Comparison of ENCODE assay signal across 1 cellular context in the genomic region with DNA sequence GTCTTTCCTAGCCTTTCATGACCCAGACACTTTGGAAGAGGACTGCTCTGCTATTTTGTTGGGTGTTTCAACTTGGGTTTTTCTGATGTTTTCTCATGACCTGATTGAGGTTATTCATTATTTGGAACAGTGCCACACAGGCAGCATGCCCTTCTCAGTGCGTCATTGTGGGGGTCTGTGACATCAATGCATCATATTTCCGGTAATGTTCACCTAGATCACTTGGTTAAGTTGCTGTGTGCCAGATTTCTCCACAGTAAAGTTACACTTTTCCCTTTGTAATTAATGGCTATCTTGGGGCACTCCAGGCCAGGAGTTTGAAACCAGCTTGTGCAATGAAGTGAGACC.
TF ChIP-seq lines count a peak whose summit lies in the region.

No MANE protein-coding gene starts in this region.

TF ChIP-seq in GM23338, 12 proteins besides CTCF, POLR2A, EP300 and RAD21 (continued from another document):
- TF ChIP-seq, protein P1, sequence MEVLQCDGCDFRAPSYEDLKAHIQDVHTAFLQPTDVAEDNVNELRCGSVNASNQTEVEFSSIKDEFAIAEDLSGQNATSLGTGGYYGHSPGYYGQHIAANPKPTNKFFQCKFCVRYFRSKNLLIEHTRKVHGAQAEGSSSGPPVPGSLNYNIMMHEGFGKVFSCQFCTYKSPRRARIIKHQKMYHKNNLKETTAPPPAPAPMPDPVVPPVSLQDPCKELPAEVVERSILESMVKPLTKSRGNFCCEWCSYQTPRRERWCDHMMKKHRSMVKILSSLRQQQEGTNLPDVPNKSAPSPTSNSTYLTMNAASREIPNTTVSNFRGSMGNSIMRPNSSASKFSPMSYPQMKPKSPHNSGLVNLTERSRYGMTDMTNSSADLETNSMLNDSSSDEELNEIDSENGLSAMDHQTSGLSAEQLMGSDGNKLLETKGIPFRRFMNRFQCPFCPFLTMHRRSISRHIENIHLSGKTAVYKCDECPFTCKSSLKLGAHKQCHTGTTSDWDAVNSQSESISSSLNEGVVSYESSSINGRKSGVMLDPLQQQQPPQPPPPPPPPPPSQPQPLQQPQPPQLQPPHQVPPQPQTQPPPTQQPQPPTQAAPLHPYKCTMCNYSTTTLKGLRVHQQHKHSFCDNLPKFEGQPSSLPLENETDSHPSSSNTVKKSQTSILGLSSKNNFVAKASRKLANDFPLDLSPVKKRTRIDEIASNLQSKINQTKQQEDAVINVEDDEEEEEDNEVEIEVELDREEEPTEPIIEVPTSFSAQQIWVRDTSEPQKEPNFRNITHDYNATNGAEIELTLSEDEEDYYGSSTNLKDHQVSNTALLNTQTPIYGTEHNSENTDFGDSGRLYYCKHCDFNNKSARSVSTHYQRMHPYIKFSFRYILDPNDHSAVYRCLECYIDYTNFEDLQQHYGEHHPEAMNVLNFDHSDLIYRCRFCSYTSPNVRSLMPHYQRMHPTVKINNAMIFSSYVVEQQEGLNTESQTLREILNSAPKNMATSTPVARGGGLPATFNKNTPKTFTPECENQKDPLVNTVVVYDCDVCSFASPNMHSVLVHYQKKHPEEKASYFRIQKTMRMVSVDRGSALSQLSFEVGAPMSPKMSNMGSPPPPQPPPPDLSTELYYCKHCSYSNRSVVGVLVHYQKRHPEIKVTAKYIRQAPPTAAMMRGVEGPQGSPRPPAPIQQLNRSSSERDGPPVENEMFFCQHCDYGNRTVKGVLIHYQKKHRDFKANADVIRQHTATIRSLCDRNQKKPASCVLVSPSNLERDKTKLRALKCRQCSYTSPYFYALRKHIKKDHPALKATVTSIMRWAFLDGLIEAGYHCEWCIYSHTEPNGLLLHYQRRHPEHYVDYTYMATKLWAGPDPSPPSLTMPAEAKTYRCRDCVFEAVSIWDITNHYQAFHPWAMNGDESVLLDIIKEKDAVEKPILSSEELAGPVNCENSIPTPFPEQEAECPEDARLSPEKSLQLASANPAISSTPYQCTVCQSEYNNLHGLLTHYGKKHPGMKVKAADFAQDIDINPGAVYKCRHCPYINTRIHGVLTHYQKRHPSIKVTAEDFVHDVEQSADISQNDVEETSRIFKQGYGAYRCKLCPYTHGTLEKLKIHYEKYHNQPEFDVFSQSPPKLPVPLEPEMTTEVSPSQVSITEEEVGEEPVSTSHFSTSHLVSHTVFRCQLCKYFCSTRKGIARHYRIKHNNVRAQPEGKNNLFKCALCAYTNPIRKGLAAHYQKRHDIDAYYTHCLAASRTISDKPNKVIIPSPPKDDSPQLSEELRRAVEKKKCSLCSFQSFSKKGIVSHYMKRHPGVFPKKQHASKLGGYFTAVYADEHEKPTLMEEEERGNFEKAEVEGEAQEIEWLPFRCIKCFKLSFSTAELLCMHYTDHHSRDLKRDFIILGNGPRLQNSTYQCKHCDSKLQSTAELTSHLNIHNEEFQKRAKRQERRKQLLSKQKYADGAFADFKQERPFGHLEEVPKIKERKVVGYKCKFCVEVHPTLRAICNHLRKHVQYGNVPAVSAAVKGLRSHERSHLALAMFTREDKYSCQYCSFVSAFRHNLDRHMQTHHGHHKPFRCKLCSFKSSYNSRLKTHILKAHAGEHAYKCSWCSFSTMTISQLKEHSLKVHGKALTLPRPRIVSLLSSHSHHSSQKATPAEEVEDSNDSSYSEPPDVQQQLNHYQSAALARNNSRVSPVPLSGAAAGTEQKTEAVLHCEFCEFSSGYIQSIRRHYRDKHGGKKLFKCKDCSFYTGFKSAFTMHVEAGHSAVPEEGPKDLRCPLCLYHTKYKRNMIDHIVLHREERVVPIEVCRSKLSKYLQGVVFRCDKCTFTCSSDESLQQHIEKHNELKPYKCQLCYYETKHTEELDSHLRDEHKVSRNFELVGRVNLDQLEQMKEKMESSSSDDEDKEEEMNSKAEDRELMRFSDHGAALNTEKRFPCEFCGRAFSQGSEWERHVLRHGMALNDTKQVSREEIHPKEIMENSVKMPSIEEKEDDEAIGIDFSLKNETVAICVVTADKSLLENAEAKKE (CRISPR knock-in tag; IDR thresholded peaks at IDR 0.05): no peak
- no peak for TF ChIP-seq ZNF114 (CRISPR knock-in tag; IDR thresholded peaks at IDR 0.05)
- TF ChIP-seq CREB1 (CRISPR knock-in tag; IDR thresholded peaks at IDR 0.05; ENCODE audit: low read depth): no peak
- TF ChIP-seq JUNB (IDR thresholded peaks at IDR 0.05; ENCODE audit: unreplicated experiment): no peak
